7 cellular contexts compared by ENCODE assay signal in the genomic region with DNA sequence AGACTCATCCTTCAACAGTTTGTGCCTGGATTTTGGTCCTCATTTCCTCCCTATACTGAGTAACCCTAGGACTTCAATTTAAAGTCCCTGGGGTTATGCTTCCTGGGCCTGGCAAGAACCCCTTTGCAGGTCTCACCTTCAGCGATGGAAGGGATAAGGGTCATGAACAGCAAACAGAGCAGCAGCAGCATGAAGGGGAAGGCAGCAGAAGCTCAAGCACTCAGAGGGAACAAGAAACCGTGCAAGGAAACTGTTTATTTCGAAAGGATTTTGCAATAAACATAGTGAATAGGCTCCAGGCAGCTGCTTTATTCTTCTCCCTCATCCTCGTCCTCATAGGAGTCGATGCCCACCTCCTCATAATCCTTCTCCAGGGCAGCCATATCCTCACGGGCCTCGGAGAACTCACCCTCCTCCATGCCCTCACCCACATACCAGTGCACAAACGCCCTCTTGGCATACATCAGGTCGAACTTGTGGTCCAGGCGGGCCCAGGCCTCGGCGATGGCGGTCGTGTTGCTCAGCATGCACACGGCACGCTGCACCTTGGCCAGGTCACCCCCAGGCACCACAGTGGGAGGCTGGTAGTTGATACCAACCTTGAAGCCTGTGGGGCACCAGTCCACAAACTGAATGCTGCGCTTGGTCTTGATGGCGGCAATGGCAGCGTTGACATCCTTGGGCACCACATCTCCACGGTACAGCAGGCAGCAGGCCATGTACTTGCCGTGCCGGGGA. TPM values are rescaled to one million over a fixed set of nuclear protein-coding genes. Genes with fewer than 3 reads are reported as not detected.
A peak's percentile ranks its signal among the peaks of the same experiment; 100 is the strongest.
DNase-seq lines count a peak whose midpoint lies in the region; ATAC-seq and TF ChIP-seq lines count a peak whose summit lies in the region.

No MANE protein-coding gene starts in this region.

- peak overlapping the region; percentile 76 for H3K18ac ChIP-seq in IMR-90 (ENCODE audit: low read depth, low read length)

- no peak for TF ChIP-seq RAD21 in IMR-90 (IDR thresholded peaks at IDR 0.05; ENCODE audit: low read length)

- peak overlapping the region; percentile 54; the same call in 1 of the 2 replicates for H2BK20ac ChIP-seq in IMR-90 (ENCODE audit: low read depth, low read length)

- H4K91ac ChIP-seq in IMR-90 (ENCODE audit: insufficient read depth, low read depth, low read length), result peak overlapping the region; percentile 82

- TF ChIP-seq CTCF in IMR-90 (conservative IDR thresholded peaks at IDR 0.05; ENCODE audit: low read depth, low read length) (no peak), fibroblast of pulmonary artery (IDR thresholded peaks at IDR 0.05; ENCODE audit: low read length, missing control alignments) (no peak)

- peak overlapping the region; percentile 76; the same call in 1 of the 2 replicates for H3K56ac ChIP-seq in IMR-90 (ENCODE audit: extremely low read depth, insufficient read depth, low read length)

- peaks cover 44% of the 10 kb centered on the region for H3K9me1 ChIP-seq in IMR-90 (ENCODE audit: insufficient read depth, low read length)

- peaks cover 68% of the 10 kb centered on the region for H3K4me1 Mint-ChIP-seq in T-helper 17 cell
- H3K4me1 Mint-ChIP-seq in stimulated activated naive B cell treated with anti-CD40 and anti-IgM and Interleukin-4, amounts not matched to agents 10 μg/mL and 1 μg/mL and 100 μg/mL, for 72 hours, result peaks cover 62 to 75% of the 10 kb centered on the region in 2 donors

- H3K4me3 Mint-ChIP-seq in T-helper 17 cell, result peak overlapping the region; percentile 90
- H3K4me3 Mint-ChIP-seq in stimulated activated naive B cell treated with anti-CD40 and anti-IgM and Interleukin-4, amounts not matched to agents 10 μg/mL and 1 μg/mL and 100 μg/mL, for 72 hours, result peak overlapping the region; percentile 65 to 79

- H3K4me3 ChIP-seq in IMR-90 (ENCODE audit: insufficient read depth, low read depth, low read length) (no peak overlapping the region), fibroblast of pulmonary artery (replicated peaks; ENCODE audit: low read depth, low read length) (no peak overlapping the region)

- H2BK15ac ChIP-seq in IMR-90 (ENCODE audit: low read depth, low read length), result peak overlapping the region; percentile 50; the same call in 2 of the 3 replicates

- peak overlapping the region; percentile 90 for H2BK5ac ChIP-seq in IMR-90 (ENCODE audit: low read depth, low read length, poor library complexity, severe bottlenecking)

- in situ Hi-C loops in IMR-90 (cut with MboI; ENCODE audit: low sequenced_read_pairs), result no loop called here

- peak overlapping the region; percentile 98 for H3K27ac Mint-ChIP-seq in T-helper 17 cell
- peak overlapping the region; percentile 51 for H3K27ac Mint-ChIP-seq in stimulated activated naive B cell treated with anti-CD40 and anti-IgM and Interleukin-4, amounts not matched to agents 10 μg/mL and 1 μg/mL and 100 μg/mL, for 72 hours

- peak overlapping the region; percentile 20 for H3K9ac ChIP-seq in IMR-90 (ENCODE audit: low read depth, low read length)

- peaks cover 46% of the 10 kb centered on the region for H3K4me1 ChIP-seq in IMR-90 (ENCODE audit: control insufficient read depth, insufficient read depth, low read length)

- H3K4me2 ChIP-seq in IMR-90 (ENCODE audit: low read depth, low read length), result peak overlapping the region; percentile 59

- peak overlapping the region; percentile 70 for H2BK120ac ChIP-seq in IMR-90 (ENCODE audit: low read depth, low read length)

- peak overlapping the region; percentile 72 for H3K27ac ChIP-seq in IMR-90 (ENCODE audit: insufficient read depth, low read length)

- 0 out of 2 replicates have a peak, but pooled peaks cover 8% of the 10 kb centered on the region for H4K20me1 ChIP-seq in IMR-90 (ENCODE audit: insufficient read depth, low read length)

- no peak for TF ChIP-seq POLR2A in IMR-90 (IDR thresholded peaks at IDR 0.05; ENCODE audit: low read depth, low read length)

- H4K8ac ChIP-seq in IMR-90 (ENCODE audit: low read depth in 2 of 2, low read length in 2 of 2), result peak overlapping the region; percentile 7 to 82

- CTCF ChIA-PET in IMR-90 (lab: Yijun Ruan, JAX), result interaction anchor here (1.6 to 2.3 kb wide), 2 partner anchors 27 to 45 kb away, joined by 6 to 10 read pairs; no protein-coding TSS in a partner anchor

- peaks cover 21% of the 10 kb centered on the region; the same call in 1 of the 2 replicates for H3K36me3 ChIP-seq in IMR-90 (ENCODE audit: control insufficient read depth, insufficient read depth, low read length)

- ATAC-seq in IMR-90 (ENCODE audit: low read depth) (no peak), T-helper 17 cell (no peak)
- ATAC-seq in stimulated activated naive B cell treated with anti-CD40 and anti-IgM and Interleukin-4, amounts not matched to agents 10 μg/mL and 1 μg/mL and 100 μg/mL, for 72 hours (replicated peaks), result no peak

- 91% methylated on average over 9 of the region's 22 CpGs; no CpG with 5 or more reads in 1 of the 2 experiments for WGBS in IMR-90 (ENCODE audit: extremely low coverage in 2 of 2, insufficient read length in 1 of 2), 2 experiments

- dilution Hi-C loops in IMR-90 (cut with HindIII; ENCODE audit: low sequenced_read_pairs, unreplicated experiment), result no loop called here

- no TSS peak for BruUV-seq in IMR-90 (replicated peaks; lab: Mats Ljungman, UMichigan)

- DNase-seq in IMR-90, result peak; percentile 23
- no peak for DNase-seq in T-helper 17 cell
- DNase-seq in fibroblast of pulmonary artery (ENCODE audit: low read depth), result peak; percentile 27
- no peak for DNase-seq in stimulated activated naive B cell treated with anti-CD40 and anti-IgM and Interleukin-4, amounts not matched to agents 10 μg/mL and 1 μg/mL and 100 μg/mL, for 72 hours
- no peak for DNase-seq in NCI-H1092 (lab: John Stamatoyannopoulos, UW)
- DNase-seq in KG1 (lab: John Stamatoyannopoulos, UW), result no peak
- no peak for DNase-seq in hypothalamus (lab: John Stamatoyannopoulos, UW)

- peak overlapping the region; percentile 99 for H2AK9ac ChIP-seq in IMR-90 (replicated peaks; ENCODE audit: low read depth, low read length, poor library complexity)

- intact Hi-C loops in IMR-90 (cut with micrococcal nuclease), result no loop called here

- peak overlapping the region; percentile 81 for H2AFZ ChIP-seq in IMR-90 (replicated peaks; ENCODE audit: low read length, poor library complexity)

- H3K4ac ChIP-seq in IMR-90 (ENCODE audit: low read depth, low read length), result peak overlapping the region; percentile 87

- POLR2A ChIA-PET in IMR-90 (lab: Charles Lee; ENCODE audit: unreplicated experiment), result no interaction called here

- peak overlapping the region; percentile 90 for H3K14ac ChIP-seq in IMR-90 (replicated peaks; ENCODE audit: low read depth, low read length)

- H3K23ac ChIP-seq in IMR-90 (ENCODE audit: low read depth, low read length), result peak overlapping the region; percentile 79; the same call in 1 of the 2 replicates

- peak overlapping the region; percentile 82 for H4K5ac ChIP-seq in IMR-90 (ENCODE audit: low read depth, low read length)

- H3K9me3 ChIP-seq in IMR-90 (ENCODE audit: control insufficient read depth, insufficient read depth, low read length), result no peaks in the 10 kb centered on the region
- no peaks in the 10 kb centered on the region for H3K9me3 ChIP-seq in T-helper 17 cell (ENCODE audit: control insufficient read depth, low read length, poor library complexity, severe bottlenecking)

- peaks cover 10% of the 10 kb centered on the region for H3K36me3 Mint-ChIP-seq in T-helper 17 cell (ENCODE audit: low read depth)
- peaks cover 43 to 56% of the 10 kb centered on the region in 2 donors for H3K36me3 Mint-ChIP-seq in stimulated activated naive B cell treated with anti-CD40 and anti-IgM and Interleukin-4, amounts not matched to agents 10 μg/mL and 1 μg/mL and 100 μg/mL, for 72 hours

- no peaks in the 10 kb centered on the region for H3K9me3 Mint-ChIP-seq in stimulated activated naive B cell treated with anti-CD40 and anti-IgM and Interleukin-4, amounts not matched to agents 10 μg/mL and 1 μg/mL and 100 μg/mL, for 72 hours

- H3K27me3 ChIP-seq in IMR-90 (ENCODE audit: control insufficient read depth, insufficient read depth, low read length), result peaks cover 5% of the 10 kb centered on the region

- peaks cover 23 to 38% of the 10 kb centered on the region in 2 experiments for H3K79me1 ChIP-seq in IMR-90 (ENCODE audit: low read depth in 1 of 2, low read length in 2 of 2)

- H3K27me3 Mint-ChIP-seq in T-helper 17 cell, result no peaks in the 10 kb centered on the region
- no peaks in the 10 kb centered on the region for H3K27me3 Mint-ChIP-seq in stimulated activated naive B cell treated with anti-CD40 and anti-IgM and Interleukin-4, amounts not matched to agents 10 μg/mL and 1 μg/mL and 100 μg/mL, for 72 hours

- H2AK5ac ChIP-seq in IMR-90 (ENCODE audit: low read depth, low read length), result peak overlapping the region; percentile 87

RNA-seq across cellular contexts. Expression of gene TUBA4B, which starts 2.8 kb away (rescaled TPM):
- total RNA-seq in IMR-90 (2012; rRNA removed) (not detected in 2 replicates), T-helper 17 cell (not detected)
- polyA plus RNA-seq in IMR-90 (2012; rRNA removed), result not detected in 2 replicates
- not detected in 2 replicates for polyA plus RNA-seq in IMR-90 (2012; cell fraction: cytosol; rRNA removed)
- 0.05 TPM in 1 of 2 replicates, not detected in the other for polyA plus RNA-seq in IMR-90 (2012; cell fraction: nucleus; rRNA removed; ENCODE audit: low replicate concordance)

RNA-seq across cellular contexts. Expression of gene TUBA4A, which starts 3.5 kb away (rescaled TPM):
- total RNA-seq in IMR-90 (2012; rRNA removed), result 21.9 and 26.1 TPM in 2 replicates
- polyA plus RNA-seq in IMR-90 (2012; rRNA removed), result 30.3 and 35.6 TPM in 2 replicates
- polyA plus RNA-seq in IMR-90 (2012; cell fraction: cytosol; rRNA removed), result 19.5 and 39.0 TPM in 2 replicates
- polyA plus RNA-seq in IMR-90 (2012; cell fraction: nucleus; rRNA removed; ENCODE audit: low replicate concordance), result 46.8 and 128 TPM in 2 replicates
- total RNA-seq in T-helper 17 cell, result 100 to 1,000 TPM; 107 to 184 TPM

RNA-seq across cellular contexts. Expression of gene STK16, which starts 4.9 kb away (rescaled TPM):
- total RNA-seq in IMR-90 (2012; rRNA removed) (35.0 and 44.4 TPM in 2 replicates), T-helper 17 cell (10 to 100 TPM; 11.9 to 17.2 TPM)
- polyA plus RNA-seq in IMR-90 (2012; rRNA removed), result 40.3 and 50.1 TPM in 2 replicates
- 45.9 and 72.9 TPM in 2 replicates for polyA plus RNA-seq in IMR-90 (2012; cell fraction: cytosol; rRNA removed)
- 49.3 and 58.9 TPM in 2 replicates for polyA plus RNA-seq in IMR-90 (2012; cell fraction: nucleus; rRNA removed; ENCODE audit: low replicate concordance)

RNA-seq across cellular contexts. Expression of gene GLB1L, which starts 5.0 kb away (rescaled TPM):
- total RNA-seq in IMR-90 (2012; rRNA removed) (3.6 and 4.1 TPM in 2 replicates), T-helper 17 cell (1 to 10 TPM in 1 of 2 donors, under 1 TPM in 1; 0.94 to 3.1 TPM)
- 5.7 and 6.2 TPM in 2 replicates for polyA plus RNA-seq in IMR-90 (2012; rRNA removed)
- polyA plus RNA-seq in IMR-90 (2012; cell fraction: cytosol; rRNA removed), result 4.2 and 4.9 TPM in 2 replicates
- polyA plus RNA-seq in IMR-90 (2012; cell fraction: nucleus; rRNA removed; ENCODE audit: low replicate concordance), result 9.0 and 16.1 TPM in 2 replicates

RNA-seq across cellular contexts. Expression of gene ANKZF1, which starts 20.6 kb away (rescaled TPM):
- 18.3 and 18.6 TPM in 2 replicates for total RNA-seq in IMR-90 (2012; rRNA removed)
- polyA plus RNA-seq in IMR-90 (2012; rRNA removed), result 29.1 and 33.8 TPM in 2 replicates
- 9.8 and 11.4 TPM in 2 replicates for polyA plus RNA-seq in IMR-90 (2012; cell fraction: cytosol; rRNA removed)
- 195 and 339 TPM in 2 replicates for polyA plus RNA-seq in IMR-90 (2012; cell fraction: nucleus; rRNA removed; ENCODE audit: low replicate concordance)
- 10 to 100 TPM; 92.5 to 93.5 TPM for total RNA-seq in T-helper 17 cell

Comparison
In these comparisons a context has a peak if more than half of its experiments do, and no peak if none do; other contexts are left out.
1. DNase-seq: peak in IMR-90 (single experiment) and fibroblast of pulmonary artery (single experiment); none in T-helper 17 cell (0 of 3), stimulated activated naive B cell treated with anti-CD40 and anti-IgM and Interleukin-4, amounts not matched to agents 10 μg/mL and 1 μg/mL and 100 μg/mL, for 72 hours (single experiment), NCI-H1092 (single experiment), KG1 (single experiment) and hypothalamus (0 of 51).